19 cellular contexts compared by ENCODE assay signal in the genomic region with DNA sequence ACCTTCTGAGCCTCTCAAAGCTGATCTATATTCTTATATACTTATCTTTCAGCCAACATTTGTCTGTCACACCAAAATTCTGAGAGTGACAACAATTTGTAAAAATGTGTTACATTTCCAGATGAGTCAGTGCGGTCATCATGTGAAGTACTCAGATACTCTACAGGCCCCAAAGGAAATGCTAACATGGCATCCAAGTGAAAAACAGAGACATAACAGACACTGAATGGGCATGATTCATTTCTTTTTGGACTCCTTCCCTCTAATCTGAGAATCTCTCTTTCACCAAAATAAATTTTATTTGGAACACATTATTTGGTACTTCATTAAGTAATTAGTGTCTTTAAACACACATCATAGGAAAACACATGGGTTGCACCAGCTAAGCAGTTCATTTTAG.
DNase-seq lines count a peak whose midpoint lies in the region; FAIRE-seq and TF ChIP-seq lines count a peak whose summit lies in the region.
"Had no signal": no experiment of that assay in that cellular context is flagged by ENCODE, and none has a peak within 500 bp of the region (broad histone marks: within the 10 kb centered on the region; RNA-seq: fewer than 3 reads in every experiment).

No MANE protein-coding gene starts in this region.

- H2AFZ ChIP-seq in GM23248: no peak overlapping the region
- H2AFZ ChIP-seq in astrocyte (ENCODE audit: low read depth, low read length): no peak overlapping the region

- no peaks in the 10 kb centered on the region for H3K9me3 ChIP-seq in GM23248 (ENCODE audit: low read depth)
- no peaks in the 10 kb centered on the region for H3K9me3 ChIP-seq in astrocyte (ENCODE audit: insufficient read depth, low read depth, low read length)
- H3K9me3 ChIP-seq: HAP-1 had no signal

- H3K4me1 ChIP-seq in GM23248 (ENCODE audit: insufficient read depth) (no peaks in the 10 kb centered on the region), astrocyte (ENCODE audit: insufficient read depth, low read length) (no peaks in the 10 kb centered on the region)
- H3K4me1 ChIP-seq: HAP-1 had no signal

- H3K27me3 Mint-ChIP-seq in astrocyte (ENCODE audit: low read depth, unreplicated experiment): no peaks in the 10 kb centered on the region
- H3K27me3 Mint-ChIP-seq: CD4-positive, alpha-beta T cell had no signal

- H3K9ac ChIP-seq in GM23248: no peak overlapping the region
- no peak overlapping the region for H3K9ac ChIP-seq in astrocyte (ENCODE audit: low read length)

- H3K27ac ChIP-seq in GM23248 (no peak overlapping the region), astrocyte (ENCODE audit: low read depth, low read length) (no peak overlapping the region)
- H3K27ac ChIP-seq: HL-60 had no signal

- no peaks in the 10 kb centered on the region for H3K9me3 Mint-ChIP-seq in astrocyte (ENCODE audit: unreplicated experiment)
- H3K9me3 Mint-ChIP-seq: CD4-positive, alpha-beta T cell had no signal

- DNase-seq in GM23248: peak; percentile 0
- DNase-seq in M059J (ENCODE audit: low read depth): peak; percentile 49
- DNase-seq in astrocyte (ENCODE audit: low read depth): peak; percentile 41
- peak; percentile 26 for DNase-seq in fibroblast of pulmonary artery (ENCODE audit: low read depth)
- no peak for DNase-seq in NAMALWA (ENCODE audit: low spot score)
- DNase-seq in T1000 (lab: John Stamatoyannopoulos, UW): no peak
- DNase-seq in GM13977 (ENCODE audit: low spot score): no peak
- DNase-seq: C1 segment of cervical spinal cord; CD4-positive, alpha-beta T cell; DMS79; GOT3; HFFc6; IMR-90; KG1 had no signal

- H3K27me3 ChIP-seq in GM23248 (replicated peaks; ENCODE audit: insufficient read depth) (no peaks in the 10 kb centered on the region), astrocyte (ENCODE audit: insufficient read depth, low read length) (no peaks in the 10 kb centered on the region)

- no peak overlapping the region for H3K4me3 ChIP-seq in GM23248
- H3K4me3 ChIP-seq in astrocyte (ENCODE audit: insufficient read depth, low read depth, low read length): no peak overlapping the region
- no peak overlapping the region for H3K4me3 ChIP-seq in fibroblast of pulmonary artery (replicated peaks; ENCODE audit: low read depth, low read length)
- H3K4me3 ChIP-seq: GM12878, HAP-1 had no signal

- H3K79me2 ChIP-seq in GM23248 (ENCODE audit: insufficient read depth) (no peaks in the 10 kb centered on the region), astrocyte (ENCODE audit: insufficient read depth, low read length) (no peaks in the 10 kb centered on the region)

- no peaks in the 10 kb centered on the region for H3K4me1 Mint-ChIP-seq in astrocyte (ENCODE audit: low read depth, unreplicated experiment)
- H3K4me1 Mint-ChIP-seq: B cell had no signal

- no peaks in the 10 kb centered on the region for H3F3A ChIP-seq in GM23248 (ENCODE audit: insufficient read depth)

- no peaks in the 10 kb centered on the region for H3K9me2 ChIP-seq in GM23248 (ENCODE audit: insufficient read depth)

- no peak overlapping the region for H3K4me3 Mint-ChIP-seq in astrocyte (ENCODE audit: unreplicated experiment)
- H3K4me3 Mint-ChIP-seq: B cell; CD4-positive, alpha-beta T cell; HFFc6 had no signal

- FAIRE-seq in astrocyte (lab: Jason Lieb, UNC): no peak
- FAIRE-seq: A204.1, GM12878 had no signal

- H3K36me3 ChIP-seq in GM23248 (ENCODE audit: low read depth) (no peaks in the 10 kb centered on the region), astrocyte (ENCODE audit: insufficient read depth, low read length) (no peaks in the 10 kb centered on the region)
- H3K36me3 ChIP-seq: HAP-1 had no signal

- no peak for TF ChIP-seq CTCF in astrocyte (IDR thresholded peaks at IDR 0.05; ENCODE audit: insufficient read depth, low read depth, low read length)
- no peak for TF ChIP-seq CTCF in fibroblast of pulmonary artery (IDR thresholded peaks at IDR 0.05; ENCODE audit: low read length, missing control alignments)
- TF ChIP-seq CTCF in GM13977 (IDR thresholded peaks at IDR 0.05; ENCODE audit: extremely low read depth, insufficient read depth, missing control alignments): no peak

- no peak overlapping the region for H3K27ac Mint-ChIP-seq in astrocyte (ENCODE audit: unreplicated experiment)
- H3K27ac Mint-ChIP-seq: B cell; CD4-positive, alpha-beta T cell; HFFc6 had no signal

- H4K20me1 ChIP-seq in GM23248 (ENCODE audit: insufficient read depth) (no peaks in the 10 kb centered on the region), astrocyte (ENCODE audit: insufficient read depth, low read length) (no peaks in the 10 kb centered on the region)

- in situ Hi-C loops in GM23248 (cut with MboI) (no loop called here), GM13977 (cut with MboI; ENCODE audit: low pct_unique_long_range_greater_than_20kb, low sequenced_read_pairs, unreplicated experiment) (no loop called here)

- no peaks in the 10 kb centered on the region for H3K36me3 Mint-ChIP-seq in astrocyte (ENCODE audit: low read depth, unreplicated experiment)

- H3K4me2 ChIP-seq in GM23248 (ENCODE audit: unreplicated experiment) (no peak overlapping the region), astrocyte (ENCODE audit: low read length) (no peak overlapping the region)

- 33 to 59% methylated on average over 1 of the region's 1 CpG for WGBS in GM23248 (ENCODE audit: low coverage in 1 of 2, low lambda C conversion rate in 2 of 2, missing lambda C conversion rate in 2 of 2), 2 experiments

Comparison
In these comparisons a context has a peak if more than half of its experiments do, and no peak if none do; other contexts are left out.
1. DNase-seq: peak in GM23248 (single experiment), M059J (single experiment), astrocyte (single experiment) and fibroblast of pulmonary artery (single experiment); none in NAMALWA (single experiment), T1000 (single experiment) and GM13977 (single experiment).